ENCODE assay signal across 1 cellular context in the genomic region with DNA sequence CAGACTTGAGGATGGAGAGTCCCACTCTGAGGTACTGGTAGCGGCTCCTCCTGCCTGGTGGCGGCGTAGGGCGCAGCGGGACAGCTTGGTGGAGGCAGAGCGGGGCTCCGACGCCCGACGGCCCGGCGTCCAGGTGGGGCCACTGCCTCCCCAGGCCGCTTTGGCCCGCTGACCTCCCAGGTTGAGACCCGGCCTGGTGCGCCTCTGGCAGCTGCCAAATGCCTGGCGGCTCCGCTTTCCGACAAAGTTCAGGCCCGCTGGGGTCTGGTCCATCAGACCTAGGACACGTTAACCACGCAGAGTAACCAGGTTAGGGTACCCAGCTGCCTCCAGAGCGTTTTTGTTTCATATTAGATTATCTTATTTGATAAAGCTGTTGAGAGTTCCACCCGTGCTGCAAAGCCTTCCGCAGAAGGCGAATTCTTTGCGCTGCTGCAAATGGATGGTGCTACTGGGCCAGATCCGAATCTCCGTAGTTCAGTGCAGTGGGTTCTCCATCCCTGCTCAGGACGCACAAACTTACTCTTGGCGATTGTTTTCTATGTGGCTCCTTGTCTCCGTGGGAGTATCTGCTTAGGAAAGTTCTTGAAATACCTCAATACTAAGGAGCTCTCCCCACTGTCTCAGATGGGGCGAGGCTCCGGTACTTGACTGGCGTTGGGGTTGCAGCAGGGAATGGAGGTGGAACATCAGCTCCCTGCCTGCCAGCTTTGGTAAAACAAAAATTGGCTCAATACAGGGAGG.
TF ChIP-seq lines count a peak whose summit lies in the region.

No MANE protein-coding gene starts in this region.

TF ChIP-seq in IMR-90, 13 proteins besides CTCF, POLR2A, EP300 and RAD21 (continued from another document):
- no peak for TF ChIP-seq BHLHE40 (IDR thresholded peaks at IDR 0.05; ENCODE audit: low read depth, low read length)
- no peak for TF ChIP-seq RFX5 (IDR thresholded peaks at IDR 0.05; ENCODE audit: low read depth, low read length)
- TF ChIP-seq, protein P1, sequence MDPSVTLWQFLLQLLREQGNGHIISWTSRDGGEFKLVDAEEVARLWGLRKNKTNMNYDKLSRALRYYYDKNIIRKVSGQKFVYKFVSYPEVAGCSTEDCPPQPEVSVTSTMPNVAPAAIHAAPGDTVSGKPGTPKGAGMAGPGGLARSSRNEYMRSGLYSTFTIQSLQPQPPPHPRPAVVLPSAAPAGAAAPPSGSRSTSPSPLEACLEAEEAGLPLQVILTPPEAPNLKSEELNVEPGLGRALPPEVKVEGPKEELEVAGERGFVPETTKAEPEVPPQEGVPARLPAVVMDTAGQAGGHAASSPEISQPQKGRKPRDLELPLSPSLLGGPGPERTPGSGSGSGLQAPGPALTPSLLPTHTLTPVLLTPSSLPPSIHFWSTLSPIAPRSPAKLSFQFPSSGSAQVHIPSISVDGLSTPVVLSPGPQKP (IDR thresholded peaks at IDR 0.05; ENCODE audit: borderline replicate concordance, low read depth, low read length), result no peak
- no peak for TF ChIP-seq CEBPB (IDR thresholded peaks at IDR 0.05; ENCODE audit: low read depth, low read length)
- TF ChIP-seq RCOR1 (IDR thresholded peaks at IDR 0.05; ENCODE audit: insufficient replicate concordance, low read length), result no peak
- TF ChIP-seq NFE2L2 (IDR thresholded peaks at IDR 0.05; ENCODE audit: low read depth, low read length), result no peak
- TF ChIP-seq MAZ (IDR thresholded peaks at IDR 0.05; ENCODE audit: borderline replicate concordance, low read depth, low read length), result no peak
- TF ChIP-seq FOS (IDR thresholded peaks at IDR 0.05; ENCODE audit: low read depth, low read length), result no peak
TF ChIP-seq in IMR-90: peak in this region for 0.
